Comparison of ENCODE assay signal across 12 cellular contexts in the genomic region with DNA sequence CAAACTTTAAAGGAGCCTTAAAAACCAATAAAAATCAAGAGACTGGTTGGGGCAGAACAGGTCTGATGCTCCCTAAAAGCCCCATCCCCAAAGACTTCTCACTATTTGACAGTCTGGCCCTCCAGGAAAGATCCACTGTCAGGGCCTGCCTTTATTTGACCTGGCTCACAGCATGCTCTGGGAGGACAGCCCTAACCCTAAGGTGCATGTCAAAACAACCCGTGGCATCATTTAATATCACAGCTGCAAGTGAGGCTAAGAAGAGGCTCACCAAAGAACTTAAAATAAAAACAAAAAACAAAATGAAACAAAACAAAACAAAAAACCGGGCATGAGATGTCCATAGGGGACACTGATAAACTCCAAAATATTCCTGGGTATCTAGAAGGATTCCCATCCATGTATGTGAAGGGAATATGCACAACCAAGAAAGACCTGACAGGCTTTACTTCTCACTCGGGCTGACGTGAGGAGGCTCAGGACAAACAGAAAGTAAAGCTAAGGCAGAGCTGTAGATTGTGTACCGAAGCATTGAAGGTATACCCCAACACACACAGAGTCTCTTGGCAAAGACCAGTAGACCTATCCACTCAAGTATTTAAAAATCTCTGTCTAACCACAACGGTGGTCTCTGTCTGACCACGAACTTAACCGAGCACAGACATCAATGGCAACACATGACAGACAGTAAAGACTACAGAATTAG. TPM values are rescaled to one million over a fixed set of nuclear protein-coding genes. Genes with fewer than 3 reads are reported as not detected.
A peak's percentile ranks its signal among the peaks of the same experiment; 100 is the strongest.
DNase-seq lines count a peak whose midpoint lies in the region; ATAC-seq, FAIRE-seq and TF ChIP-seq lines count a peak whose summit lies in the region.
"Had no signal": no experiment of that assay in that cellular context is flagged by ENCODE, and none has a peak within 500 bp of the region (broad histone marks: within the 10 kb centered on the region; RNA-seq: fewer than 3 reads in every experiment).

No MANE protein-coding gene starts in this region.

- H3K9me3 Mint-ChIP-seq in CD8-positive, alpha-beta T cell: no peaks in the 10 kb centered on the region
- no peaks in the 10 kb centered on the region for H3K9me3 Mint-ChIP-seq in astrocyte (ENCODE audit: unreplicated experiment)

- peak overlapping the region; percentile 37 for H3K4me2 ChIP-seq in astrocyte (ENCODE audit: low read length)

- intact Hi-C loops in CD8-positive, alpha-beta T cell (cut with DNase I, micrococcal nuclease): no loop called here

- CTCF ChIA-PET in CD8-positive, alpha-beta T cell (lab: Charles Lee): interaction anchor here (0.6 to 1.4 kb wide), 3 partner anchors 10 to 296 kb away, joined by 3 to 5 read pairs (median 3); no protein-coding TSS in a partner anchor

- peaks cover 18% of the 10 kb centered on the region for H3K4me1 Mint-ChIP-seq in CD8-positive, alpha-beta T cell (ENCODE audit: low read depth)
- H3K4me1 Mint-ChIP-seq in astrocyte (ENCODE audit: low read depth, unreplicated experiment): peaks cover 7% of the 10 kb centered on the region

- no peaks in the 10 kb centered on the region for H3K79me2 ChIP-seq in astrocyte (ENCODE audit: insufficient read depth, low read length)

- no peaks in the 10 kb centered on the region for H3K27me3 ChIP-seq in CD8-positive, alpha-beta T cell (ENCODE audit: insufficient read depth, low read length)
- no peaks in the 10 kb centered on the region for H3K27me3 ChIP-seq in astrocyte (ENCODE audit: insufficient read depth, low read length)

- TF ChIP-seq CTCF in CD8-positive, alpha-beta T cell (IDR thresholded peaks at IDR 0.05): no peak
- no peak for TF ChIP-seq CTCF in astrocyte (IDR thresholded peaks at IDR 0.05; ENCODE audit: insufficient read depth, low read depth, low read length)

- no peak overlapping the region for H3K27ac ChIP-seq in CD8-positive, alpha-beta T cell (ENCODE audit: low read depth, low read length)
- no peak overlapping the region for H3K27ac ChIP-seq in astrocyte (ENCODE audit: low read depth, low read length)
- H3K27ac ChIP-seq: VCaP had no signal

- peaks cover 5% of the 10 kb centered on the region for H3K4me1 ChIP-seq in CD8-positive, alpha-beta T cell (ENCODE audit: insufficient read depth, low read length)
- peaks cover 4% of the 10 kb centered on the region for H3K4me1 ChIP-seq in astrocyte (ENCODE audit: insufficient read depth, low read length)

- H3K27me3 Mint-ChIP-seq in CD8-positive, alpha-beta T cell (ENCODE audit: low read depth): no peaks in the 10 kb centered on the region
- no peaks in the 10 kb centered on the region for H3K27me3 Mint-ChIP-seq in astrocyte (ENCODE audit: low read depth, unreplicated experiment)

- peak; percentile 49 for ATAC-seq in CD8-positive, alpha-beta T cell
- ATAC-seq in GM19463 (IDR thresholded peaks at IDR 0.05; ENCODE audit: unreplicated experiment): peak; percentile 74
- peak; percentile 74 for ATAC-seq in HG03432 (IDR thresholded peaks at IDR 0.05; ENCODE audit: unreplicated experiment)

- H3K9ac ChIP-seq in astrocyte (ENCODE audit: low read length): no peak overlapping the region

- peaks cover 5% of the 10 kb centered on the region for H4K20me1 ChIP-seq in astrocyte (ENCODE audit: insufficient read depth, low read length)

- H2AFZ ChIP-seq in astrocyte (ENCODE audit: low read depth, low read length): no peak overlapping the region

- DNase-seq in CD8-positive, alpha-beta T cell: no peak
- peak; percentile 16 for DNase-seq in astrocyte (ENCODE audit: low read depth)
- DNase-seq in NCI-H524 (lab: John Stamatoyannopoulos, UW): no peak
- DNase-seq in urothelium cell line (ENCODE audit: low spot score): no peak
- DNase-seq in GDM1 (lab: John Stamatoyannopoulos, UW): no peak
- DNase-seq in NCI-H1694 treated with DMSO at 0.1 percent for 48 hours (lab: John Stamatoyannopoulos, UW): no peak
- DNase-seq: aorta, COR-L47, MV-4-11 had no signal

- H3K4me3 ChIP-seq in CD8-positive, alpha-beta T cell (ENCODE audit: low read depth, low read length): no peak overlapping the region
- no peak overlapping the region for H3K4me3 ChIP-seq in astrocyte (ENCODE audit: insufficient read depth, low read depth, low read length)

- POLR2A ChIA-PET in CD8-positive, alpha-beta T cell (lab: Charles Lee): interaction anchor here (0.5 to 1.3 kb wide), 3 partner anchors 10 to 282 kb away, joined by 3 to 4 read pairs (median 3); no protein-coding TSS in a partner anchor

- H3K36me3 Mint-ChIP-seq in CD8-positive, alpha-beta T cell: peaks cover 4% of the 10 kb centered on the region
- H3K36me3 Mint-ChIP-seq in astrocyte (ENCODE audit: low read depth, unreplicated experiment): no peaks in the 10 kb centered on the region

- FAIRE-seq in astrocyte (lab: Jason Lieb, UNC) (no peak), urothelium cell line (lab: Jason Lieb, UNC) (no peak)

- H3K36me3 ChIP-seq in CD8-positive, alpha-beta T cell (ENCODE audit: insufficient read depth, low read length): no peaks in the 10 kb centered on the region
- H3K36me3 ChIP-seq in astrocyte (ENCODE audit: insufficient read depth, low read length): peaks cover 8% of the 10 kb centered on the region

- no peaks in the 10 kb centered on the region for H3K9me3 ChIP-seq in CD8-positive, alpha-beta T cell (ENCODE audit: low read length)
- H3K9me3 ChIP-seq in astrocyte (ENCODE audit: insufficient read depth, low read depth, low read length): no peaks in the 10 kb centered on the region

- peak overlapping the region; percentile 69 for H3K27ac Mint-ChIP-seq in CD8-positive, alpha-beta T cell
- H3K27ac Mint-ChIP-seq in astrocyte (ENCODE audit: unreplicated experiment): no peak overlapping the region

- peak overlapping the region; percentile 64 for H3K4me3 Mint-ChIP-seq in CD8-positive, alpha-beta T cell
- H3K4me3 Mint-ChIP-seq in astrocyte (ENCODE audit: unreplicated experiment): no peak overlapping the region

RNA-seq across cellular contexts. Expression of a gene that starts 57.3 kb away (rescaled TPM):
- 10 to 100 TPM; 16.0 to 17.9 TPM for total RNA-seq in CD8-positive, alpha-beta T cell
- total RNA-seq in astrocyte: 14.2 and 16.6 TPM in 2 replicates
